1 cellular context compared by ENCODE assay signal in the genomic region with DNA sequence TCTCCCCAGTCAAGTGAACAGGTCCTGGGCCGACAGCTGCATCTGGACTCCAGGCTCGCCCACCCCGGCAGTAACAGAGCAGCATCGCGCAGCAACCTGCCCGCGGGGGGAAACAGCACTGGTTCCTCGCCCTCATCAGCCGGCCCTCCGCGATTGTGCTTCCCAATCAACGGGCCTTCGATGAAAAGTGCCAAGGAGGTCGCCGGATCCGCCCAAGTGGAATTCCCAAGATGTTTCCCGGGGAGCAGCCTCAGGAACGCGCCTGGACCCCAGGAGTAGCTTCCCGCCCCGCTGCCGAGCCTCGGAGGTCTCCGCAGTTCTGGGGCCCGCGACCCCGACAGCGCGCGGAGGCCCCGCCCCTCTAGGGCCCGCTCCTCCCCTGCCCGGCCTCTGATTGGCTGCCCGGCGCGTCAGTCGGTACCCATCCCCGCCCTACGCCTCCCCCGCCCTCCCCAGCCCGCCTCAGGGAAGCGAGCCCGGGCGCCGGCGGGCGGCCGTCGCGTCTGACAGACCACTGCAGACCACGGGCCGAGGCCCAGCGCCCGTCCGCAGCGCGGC.
TF ChIP-seq lines count a peak whose summit lies in the region.

A gene (plus strand): TSS at position 460 of the 558 bp plus-strand sequence. CDS start 103 bp downstream, outside the sequence.

TF ChIP-seq in GM23338, 12 proteins besides CTCF, POLR2A, EP300 and RAD21 (continued from another document):
- TF ChIP-seq, protein P1, sequence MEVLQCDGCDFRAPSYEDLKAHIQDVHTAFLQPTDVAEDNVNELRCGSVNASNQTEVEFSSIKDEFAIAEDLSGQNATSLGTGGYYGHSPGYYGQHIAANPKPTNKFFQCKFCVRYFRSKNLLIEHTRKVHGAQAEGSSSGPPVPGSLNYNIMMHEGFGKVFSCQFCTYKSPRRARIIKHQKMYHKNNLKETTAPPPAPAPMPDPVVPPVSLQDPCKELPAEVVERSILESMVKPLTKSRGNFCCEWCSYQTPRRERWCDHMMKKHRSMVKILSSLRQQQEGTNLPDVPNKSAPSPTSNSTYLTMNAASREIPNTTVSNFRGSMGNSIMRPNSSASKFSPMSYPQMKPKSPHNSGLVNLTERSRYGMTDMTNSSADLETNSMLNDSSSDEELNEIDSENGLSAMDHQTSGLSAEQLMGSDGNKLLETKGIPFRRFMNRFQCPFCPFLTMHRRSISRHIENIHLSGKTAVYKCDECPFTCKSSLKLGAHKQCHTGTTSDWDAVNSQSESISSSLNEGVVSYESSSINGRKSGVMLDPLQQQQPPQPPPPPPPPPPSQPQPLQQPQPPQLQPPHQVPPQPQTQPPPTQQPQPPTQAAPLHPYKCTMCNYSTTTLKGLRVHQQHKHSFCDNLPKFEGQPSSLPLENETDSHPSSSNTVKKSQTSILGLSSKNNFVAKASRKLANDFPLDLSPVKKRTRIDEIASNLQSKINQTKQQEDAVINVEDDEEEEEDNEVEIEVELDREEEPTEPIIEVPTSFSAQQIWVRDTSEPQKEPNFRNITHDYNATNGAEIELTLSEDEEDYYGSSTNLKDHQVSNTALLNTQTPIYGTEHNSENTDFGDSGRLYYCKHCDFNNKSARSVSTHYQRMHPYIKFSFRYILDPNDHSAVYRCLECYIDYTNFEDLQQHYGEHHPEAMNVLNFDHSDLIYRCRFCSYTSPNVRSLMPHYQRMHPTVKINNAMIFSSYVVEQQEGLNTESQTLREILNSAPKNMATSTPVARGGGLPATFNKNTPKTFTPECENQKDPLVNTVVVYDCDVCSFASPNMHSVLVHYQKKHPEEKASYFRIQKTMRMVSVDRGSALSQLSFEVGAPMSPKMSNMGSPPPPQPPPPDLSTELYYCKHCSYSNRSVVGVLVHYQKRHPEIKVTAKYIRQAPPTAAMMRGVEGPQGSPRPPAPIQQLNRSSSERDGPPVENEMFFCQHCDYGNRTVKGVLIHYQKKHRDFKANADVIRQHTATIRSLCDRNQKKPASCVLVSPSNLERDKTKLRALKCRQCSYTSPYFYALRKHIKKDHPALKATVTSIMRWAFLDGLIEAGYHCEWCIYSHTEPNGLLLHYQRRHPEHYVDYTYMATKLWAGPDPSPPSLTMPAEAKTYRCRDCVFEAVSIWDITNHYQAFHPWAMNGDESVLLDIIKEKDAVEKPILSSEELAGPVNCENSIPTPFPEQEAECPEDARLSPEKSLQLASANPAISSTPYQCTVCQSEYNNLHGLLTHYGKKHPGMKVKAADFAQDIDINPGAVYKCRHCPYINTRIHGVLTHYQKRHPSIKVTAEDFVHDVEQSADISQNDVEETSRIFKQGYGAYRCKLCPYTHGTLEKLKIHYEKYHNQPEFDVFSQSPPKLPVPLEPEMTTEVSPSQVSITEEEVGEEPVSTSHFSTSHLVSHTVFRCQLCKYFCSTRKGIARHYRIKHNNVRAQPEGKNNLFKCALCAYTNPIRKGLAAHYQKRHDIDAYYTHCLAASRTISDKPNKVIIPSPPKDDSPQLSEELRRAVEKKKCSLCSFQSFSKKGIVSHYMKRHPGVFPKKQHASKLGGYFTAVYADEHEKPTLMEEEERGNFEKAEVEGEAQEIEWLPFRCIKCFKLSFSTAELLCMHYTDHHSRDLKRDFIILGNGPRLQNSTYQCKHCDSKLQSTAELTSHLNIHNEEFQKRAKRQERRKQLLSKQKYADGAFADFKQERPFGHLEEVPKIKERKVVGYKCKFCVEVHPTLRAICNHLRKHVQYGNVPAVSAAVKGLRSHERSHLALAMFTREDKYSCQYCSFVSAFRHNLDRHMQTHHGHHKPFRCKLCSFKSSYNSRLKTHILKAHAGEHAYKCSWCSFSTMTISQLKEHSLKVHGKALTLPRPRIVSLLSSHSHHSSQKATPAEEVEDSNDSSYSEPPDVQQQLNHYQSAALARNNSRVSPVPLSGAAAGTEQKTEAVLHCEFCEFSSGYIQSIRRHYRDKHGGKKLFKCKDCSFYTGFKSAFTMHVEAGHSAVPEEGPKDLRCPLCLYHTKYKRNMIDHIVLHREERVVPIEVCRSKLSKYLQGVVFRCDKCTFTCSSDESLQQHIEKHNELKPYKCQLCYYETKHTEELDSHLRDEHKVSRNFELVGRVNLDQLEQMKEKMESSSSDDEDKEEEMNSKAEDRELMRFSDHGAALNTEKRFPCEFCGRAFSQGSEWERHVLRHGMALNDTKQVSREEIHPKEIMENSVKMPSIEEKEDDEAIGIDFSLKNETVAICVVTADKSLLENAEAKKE (CRISPR knock-in tag; IDR thresholded peaks at IDR 0.05): no peak
- no peak for TF ChIP-seq STAT1 (IDR thresholded peaks at IDR 0.05; ENCODE audit: unreplicated experiment)
- no peak for TF ChIP-seq NANOG (IDR thresholded peaks at IDR 0.05; ENCODE audit: borderline replicate concordance)
